19 cellular contexts compared by ENCODE assay signal in the genomic region with DNA sequence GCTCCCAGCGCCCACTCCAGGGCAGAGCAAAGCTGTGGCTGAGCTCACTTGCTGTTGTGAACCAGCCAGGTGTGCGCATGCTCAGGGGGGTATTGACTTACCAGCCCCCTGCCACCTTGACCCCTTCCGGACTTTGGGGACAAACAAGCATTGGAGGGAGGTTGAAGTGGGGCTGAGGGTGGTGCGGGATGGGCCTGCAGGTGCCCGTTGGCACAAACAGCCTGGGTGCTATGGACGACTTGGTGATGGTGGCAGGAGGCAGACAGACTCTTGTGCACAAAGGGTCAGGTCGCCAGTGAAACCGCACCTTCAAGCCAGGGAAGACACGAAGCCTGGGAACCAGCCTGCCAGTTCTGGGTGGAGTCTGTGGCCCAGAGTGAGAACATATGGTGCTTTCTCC.
"Had no signal": no experiment of that assay in that cellular context is flagged by ENCODE, and none has a peak within 500 bp of the region (broad histone marks: within the 10 kb centered on the region; RNA-seq: fewer than 3 reads in every experiment).

No MANE protein-coding gene starts in this region.

- H3K4me2 ChIP-seq: hepatocyte had no signal

- H3K27me3 Mint-ChIP-seq: naive B cell; stimulated activated naive B cell treated with anti-CD40 and anti-IgM and Interleukin-4, amounts not matched to agents 10 μg/mL and 1 μg/mL and 100 μg/mL, for 72 hours; type B pancreatic cell had no signal

- H3K9me3 Mint-ChIP-seq: nephron; stimulated activated naive B cell treated with anti-CD40 and anti-IgM and Interleukin-4, amounts not matched to agents 10 μg/mL and 1 μg/mL and 100 μg/mL, for 72 hours; type B pancreatic cell had no signal

- H3K9me3 ChIP-seq: esophagus squamous epithelium, psoas muscle, right lobe of liver had no signal

- H3K4me3 Mint-ChIP-seq: nephron; stimulated activated naive B cell treated with anti-CD40 and anti-IgM and Interleukin-4, amounts not matched to agents 10 μg/mL and 1 μg/mL and 100 μg/mL, for 72 hours; type B pancreatic cell had no signal

- H3K9ac ChIP-seq: parathyroid adenoma had no signal

- H2AFZ ChIP-seq: hepatocyte, parathyroid adenoma had no signal

- H3K27me3 ChIP-seq: esophagus squamous epithelium, hepatocyte, right lobe of liver had no signal

- ATAC-seq: left colon; left ventricle myocardium superior; psoas muscle; stimulated activated naive B cell treated with anti-CD40 and anti-IgM and Interleukin-4, amounts not matched to agents 10 μg/mL and 1 μg/mL and 100 μg/mL, for 72 hours had no signal

- H3K79me2 ChIP-seq: hepatocyte, parathyroid adenoma had no signal

- H3K27ac Mint-ChIP-seq: naive B cell; nephron; stimulated activated naive B cell treated with anti-CD40 and anti-IgM and Interleukin-4, amounts not matched to agents 10 μg/mL and 1 μg/mL and 100 μg/mL, for 72 hours; type B pancreatic cell had no signal

- DNase-seq: dermis blood vessel endothelial cell; esophagus squamous epithelium; foreskin fibroblast; head of caudate nucleus; left colon; left ventricle myocardium superior; mesendoderm; naive B cell; psoas muscle; retina; right lobe of liver; stimulated activated CD4-positive, alpha-beta T cell treated with anti-CD3 and anti-CD28 coated beads, Interleukin-15, amount 100 ng/mL, for 24 hours; stimulated activated CD4-positive, alpha-beta T cell treated with anti-CD3 and anti-CD28 coated beads, Interleukin-1b, Interleukin-23, amount 100 ng/mL, for 48 hours; stimulated activated CD4-positive, alpha-beta T cell treated with anti-CD3 and anti-CD28 coated beads, Interleukin-4, amount 100 ng/mL, for 24 hours; stimulated activated naive B cell treated with anti-CD40 and anti-IgM and Interleukin-4, amounts not matched to agents 10 μg/mL and 1 μg/mL and 100 μg/mL, for 72 hours had no signal

- H3K36me3 Mint-ChIP-seq: naive B cell; stimulated activated naive B cell treated with anti-CD40 and anti-IgM and Interleukin-4, amounts not matched to agents 10 μg/mL and 1 μg/mL and 100 μg/mL, for 72 hours; type B pancreatic cell had no signal

- H3K4me1 ChIP-seq: esophagus squamous epithelium, parathyroid adenoma, psoas muscle, right lobe of liver had no signal

- H3K4me1 Mint-ChIP-seq: naive B cell; nephron; stimulated activated naive B cell treated with anti-CD40 and anti-IgM and Interleukin-4, amounts not matched to agents 10 μg/mL and 1 μg/mL and 100 μg/mL, for 72 hours had no signal

- H3K4me3 ChIP-seq: esophagus squamous epithelium, hepatocyte, psoas muscle, right lobe of liver had no signal

- H3K36me3 ChIP-seq: esophagus squamous epithelium, right lobe of liver had no signal

- H3K27ac ChIP-seq: esophagus squamous epithelium, hepatocyte, parathyroid adenoma, psoas muscle, right lobe of liver had no signal
